In the genomic region with DNA sequence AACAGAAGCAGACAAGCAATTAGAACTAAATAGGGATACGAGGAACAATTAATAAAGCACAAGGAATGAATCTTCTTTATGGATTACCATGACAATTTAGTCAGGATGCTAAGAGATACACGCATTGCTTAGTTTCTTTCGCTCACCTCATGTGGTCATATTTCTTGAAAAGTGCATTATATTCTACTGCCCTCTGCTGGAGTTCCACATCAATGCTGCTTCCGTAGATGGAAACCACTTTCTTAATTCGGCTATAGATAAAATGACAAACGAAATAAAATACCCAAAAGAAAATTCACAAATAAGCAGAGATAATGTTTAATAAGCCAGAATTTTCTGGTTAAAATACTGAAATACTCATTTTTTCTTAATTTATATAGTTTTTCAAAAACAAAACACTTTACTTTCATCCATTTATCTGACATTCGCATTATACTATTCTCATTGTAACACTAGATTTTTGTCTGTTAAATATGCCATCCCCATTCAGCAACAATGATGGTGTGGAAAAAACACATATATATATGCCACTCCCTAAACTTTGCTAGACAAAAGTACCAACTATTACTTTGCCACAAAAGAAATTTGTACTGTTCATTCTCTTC, we compare ENCODE assay signal across 9 cellular contexts. TPM values are rescaled to one million over a fixed set of nuclear protein-coding genes. Genes with fewer than 3 reads are reported as not detected.
DNase-seq lines count a peak whose midpoint lies in the region; ATAC-seq, FAIRE-seq and TF ChIP-seq lines count a peak whose summit lies in the region.
"Had no signal": no experiment of that assay in that cellular context is flagged by ENCODE, and none has a peak within 500 bp of the region (broad histone marks: within the 10 kb centered on the region; RNA-seq: fewer than 3 reads in every experiment).

No MANE protein-coding gene starts in this region.

- no peak overlapping the region for H3K4me3 ChIP-seq in NT2/D1 (ENCODE audit: insufficient read length, low read depth)
- H3K4me3 ChIP-seq: SJSA1 had no signal

- DNase-seq in CD14-positive monocyte (ENCODE audit: low spot score) = no peak
- DNase-seq in GM12891 (ENCODE audit: insufficient read length, low spot score) = peak; percentile 23
- peak; percentile 11 for DNase-seq in NT2/D1 (ENCODE audit: low read depth, low spot score)
- DNase-seq in central memory CD8-positive, alpha-beta T cell (ENCODE audit: low spot score in 2 of 2) = no peak
- DNase-seq in memory B cell (ENCODE audit: low spot score in 2 of 2) = peak in 1 of 2 donors; percentile 56

- H3K4me3 Mint-ChIP-seq in CD14-positive monocyte (no peak overlapping the region), memory B cell (no peak overlapping the region)
- H3K4me3 Mint-ChIP-seq in central memory CD8-positive, alpha-beta T cell = no peak overlapping the region
- no peak overlapping the region for H3K4me3 Mint-ChIP-seq in activated T-helper 17 cell treated with anti-CD3 and anti-CD28 coated beads, Interleukin-2, amount 50 U/mL, for 72 hours

- H3K9me3 ChIP-seq in NT2/D1 (ENCODE audit: insufficient read depth, low read length) = no peaks in the 10 kb centered on the region
- H3K9me3 ChIP-seq: SJSA1 had no signal

- peak; percentile 58 for ATAC-seq in central memory CD8-positive, alpha-beta T cell (replicated peaks; ENCODE audit: extremely low read depth, poor library complexity, severe bottlenecking)
- peak; percentile 75 for ATAC-seq in memory B cell (ENCODE audit: low read depth)
- no peak for ATAC-seq in activated T-helper 17 cell treated with anti-CD3 and anti-CD28 coated beads, Interleukin-2, amount 50 U/mL, for 72 hours (replicated peaks)
- ATAC-seq in HG03342 (IDR thresholded peaks at IDR 0.05; ENCODE audit: unreplicated experiment) = no peak
- no peak for ATAC-seq in GM21576 (IDR thresholded peaks at IDR 0.05; ENCODE audit: unreplicated experiment)

- H3K27me3 ChIP-seq in NT2/D1 (ENCODE audit: insufficient read depth, insufficient read length) = no peaks in the 10 kb centered on the region
- H3K27me3 ChIP-seq: SJSA1 had no signal

- H3K9ac ChIP-seq in NT2/D1 (ENCODE audit: insufficient read length, low read depth) = no peak overlapping the region

- H3K9me3 Mint-ChIP-seq in CD14-positive monocyte (peaks cover 0 to 2% (median 0%) of the 10 kb centered on the region in 7 donors), memory B cell (no peaks in the 10 kb centered on the region)
- H3K9me3 Mint-ChIP-seq in central memory CD8-positive, alpha-beta T cell = no peaks in the 10 kb centered on the region
- no peaks in the 10 kb centered on the region for H3K9me3 Mint-ChIP-seq in activated T-helper 17 cell treated with anti-CD3 and anti-CD28 coated beads, Interleukin-2, amount 50 U/mL, for 72 hours

- H3K4me1 ChIP-seq in NT2/D1 (ENCODE audit: insufficient read depth, insufficient read length) = no peaks in the 10 kb centered on the region
- H3K4me1 ChIP-seq: SJSA1 had no signal

- H3K36me3 Mint-ChIP-seq in CD14-positive monocyte (peaks cover 69 to 97% of the 10 kb centered on the region in 2 donors), memory B cell (peaks cover 25% of the 10 kb centered on the region)
- peaks cover 69% of the 10 kb centered on the region for H3K36me3 Mint-ChIP-seq in central memory CD8-positive, alpha-beta T cell (ENCODE audit: insufficient read depth)
- H3K36me3 Mint-ChIP-seq in activated T-helper 17 cell treated with anti-CD3 and anti-CD28 coated beads, Interleukin-2, amount 50 U/mL, for 72 hours (ENCODE audit: low read depth) = peaks cover 93% of the 10 kb centered on the region

- intact Hi-C loops in CD14-positive monocyte (cut with micrococcal nuclease) = no loop called here

- peak; percentile 86 for FAIRE-seq in GM12891 (lab: Jason Lieb, UNC)

- peaks cover 86% of the 10 kb centered on the region for H3K36me3 ChIP-seq in NT2/D1 (ENCODE audit: insufficient read depth, insufficient read length, low read length)

- no peak overlapping the region for H3K27ac Mint-ChIP-seq in CD14-positive monocyte
- H3K27ac Mint-ChIP-seq in central memory CD8-positive, alpha-beta T cell (ENCODE audit: low read depth) = no peak overlapping the region
- H3K27ac Mint-ChIP-seq in memory B cell = no peak overlapping the region
- no peak overlapping the region for H3K27ac Mint-ChIP-seq in activated T-helper 17 cell treated with anti-CD3 and anti-CD28 coated beads, Interleukin-2, amount 50 U/mL, for 72 hours

- no peaks in the 10 kb centered on the region for H3K27me3 Mint-ChIP-seq in CD14-positive monocyte (ENCODE audit: low read depth in 3 of 3)
- H3K27me3 Mint-ChIP-seq in central memory CD8-positive, alpha-beta T cell = no peaks in the 10 kb centered on the region
- H3K27me3 Mint-ChIP-seq in memory B cell = no peaks in the 10 kb centered on the region
- H3K27me3 Mint-ChIP-seq in activated T-helper 17 cell treated with anti-CD3 and anti-CD28 coated beads, Interleukin-2, amount 50 U/mL, for 72 hours = no peaks in the 10 kb centered on the region

- H3K4me1 Mint-ChIP-seq in CD14-positive monocyte = no peaks in the 10 kb centered on the region
- no peaks in the 10 kb centered on the region for H3K4me1 Mint-ChIP-seq in central memory CD8-positive, alpha-beta T cell
- H3K4me1 Mint-ChIP-seq in memory B cell = peaks cover 2% of the 10 kb centered on the region
- H3K4me1 Mint-ChIP-seq in activated T-helper 17 cell treated with anti-CD3 and anti-CD28 coated beads, Interleukin-2, amount 50 U/mL, for 72 hours = peaks cover 4% of the 10 kb centered on the region

- peak; percentile 75 for TF ChIP-seq CTCF in CD14-positive monocyte (IDR thresholded peaks at IDR 0.05)

- no peak for TF ChIP-seq POLR2A in GM12891 (IDR thresholded peaks at IDR 0.05; ENCODE audit: low read depth, low read length)

TF ChIP-seq in GM12891, 5 proteins besides CTCF, POLR2A, EP300 and RAD21:
- TF ChIP-seq TAF1 (IDR thresholded peaks at IDR 0.05; ENCODE audit: low read depth, low read length) (no peak), SPI1 (IDR thresholded peaks at IDR 0.05; ENCODE audit: low read depth, low read length) (no peak), POLR2AphosphoS5 (IDR thresholded peaks at IDR 0.05; ENCODE audit: low read depth, low read length) (no peak), PAX5 (IDR thresholded peaks at IDR 0.05; ENCODE audit: insufficient read depth, low read length, severe bottlenecking) (no peak), POU2F2 (IDR thresholded peaks at IDR 0.05; ENCODE audit: low read depth, low read length) (no peak)

RNA-seq across cellular contexts. Expression of a gene that starts 22.0 kb away (rescaled TPM):
- 1 to 10 TPM in 1 of 2 donors, under 1 TPM in 1; 0.57 to 1.4 TPM for polyA plus RNA-seq in CD14-positive monocyte
- polyA plus RNA-seq in GM12891 (2012; ENCODE audit: low read depth, missing spikeins) = 2.6 TPM
- total RNA-seq in activated T-helper 17 cell treated with anti-CD3 and anti-CD28 coated beads, Interleukin-2, amount 50 U/mL, for 72 hours = 1 to 10 TPM; 8.7 to 9.4 TPM

Comparison
In these comparisons a context has a peak if more than half of its experiments do, and no peak if none do; other contexts are left out.
1. DNase-seq: peak in GM12891 (single experiment) and NT2/D1 (single experiment); none in CD14-positive monocyte (single experiment) and central memory CD8-positive, alpha-beta T cell (0 of 2).
2. ATAC-seq: peak in central memory CD8-positive, alpha-beta T cell (single experiment) and memory B cell (single experiment); none in activated T-helper 17 cell treated with anti-CD3 and anti-CD28 coated beads, Interleukin-2, amount 50 U/mL, for 72 hours (single experiment), HG03342 (single experiment) and GM21576 (single experiment).